15 cellular contexts compared by ENCODE assay signal in genomic region chr19:49155830-49156346, GRCh38. TPM values are rescaled to one million over a fixed set of nuclear protein-coding genes. Genes with fewer than 3 reads are reported as not detected.
DNase-seq lines count a peak whose midpoint lies in the region; ATAC-seq and TF ChIP-seq lines count a peak whose summit lies in the region.
"Had no signal": no experiment of that assay in that cellular context is flagged by ENCODE, and none has a peak within 500 bp of the region (broad histone marks: within the 10 kb centered on the region; RNA-seq: fewer than 3 reads in every experiment).

No MANE protein-coding gene starts in this region.

- H3K27ac ChIP-seq in right atrium auricular region (peak overlapping the region; percentile 96), psoas muscle (peak overlapping the region; percentile 99)

- ATAC-seq in psoas muscle: peak; percentile 81 to 85 (median 83)

- H3K4me1 Mint-ChIP-seq in brain (peaks cover 71% of the 10 kb centered on the region), MCF 10A (ENCODE audit: insufficient read depth, unreplicated experiment) (peaks cover 12% of the 10 kb centered on the region)

- 18 to 26% (median 22%) methylated on average over 3 to 4 of the region's 4 CpGs for WGBS in psoas muscle, 3 donors

- H3K4me3 Mint-ChIP-seq in brain (peak overlapping the region; percentile 56 to 95 (median 75)), MCF 10A (ENCODE audit: unreplicated experiment) (no peak overlapping the region)
- H3K4me3 Mint-ChIP-seq: activated naive CD4-positive, alpha-beta T cell treated with anti-CD3 and anti-CD28 coated beads, Interleukin-2, amount 50 U/mL, for 24 hours had no signal

- intact Hi-C loops in psoas muscle (cut with DNase I) (loop anchor here (5.0 to 10.0 kb wide), 2 partner anchors 41 to 161 kb away; partner anchors contain the start of genes GYS1 (in 1 of the 2) and RUVBL2 (in 1 of the 2)), MCF 10A (cut with micrococcal nuclease) (loop anchor here (5.0 kb wide), 1 partner anchor 41 kb away; no protein-coding TSS in a partner anchor)

- H3K9me3 ChIP-seq in right atrium auricular region (no peaks in the 10 kb centered on the region), psoas muscle (no peaks in the 10 kb centered on the region)
- H3K9me3 ChIP-seq: breast epithelium had no signal

- TF ChIP-seq CTCF in brain (conservative IDR thresholded peaks at IDR 0.05) (no peak), right atrium auricular region (IDR thresholded peaks at IDR 0.05) (no peak), psoas muscle (IDR thresholded peaks at IDR 0.05) (no peak), MCF 10A (IDR thresholded peaks at IDR 0.05; ENCODE audit: unreplicated experiment) (no peak)

- H3K27ac Mint-ChIP-seq in brain (peak overlapping the region; percentile 66 to 92 (median 78)), MCF 10A (ENCODE audit: low read depth, unreplicated experiment) (no peak overlapping the region)
- H3K27ac Mint-ChIP-seq: activated naive CD4-positive, alpha-beta T cell treated with anti-CD3 and anti-CD28 coated beads, Interleukin-2, amount 50 U/mL, for 24 hours had no signal

- H3K4me3 ChIP-seq in H7 (ENCODE audit: insufficient read depth, low read depth, low read length): no peak overlapping the region
- peak overlapping the region; percentile 44 to 76 for H3K4me3 ChIP-seq in right atrium auricular region
- peak overlapping the region; percentile 77 for H3K4me3 ChIP-seq in psoas muscle
- H3K4me3 ChIP-seq: breast epithelium had no signal

- H3K27me3 Mint-ChIP-seq in brain: peaks cover 26% of the 10 kb centered on the region
- H3K27me3 Mint-ChIP-seq in MCF 10A (ENCODE audit: insufficient read depth, unreplicated experiment): no peaks in the 10 kb centered on the region

- H3K27me3 ChIP-seq in H7 (ENCODE audit: control insufficient read depth, insufficient read depth, low read length) (peaks cover 35% of the 10 kb centered on the region), right atrium auricular region (no peaks in the 10 kb centered on the region), psoas muscle (ENCODE audit: insufficient read depth in 3 of 3, low read length in 2 of 3) (no peaks in the 10 kb centered on the region)
- H3K27me3 ChIP-seq: breast epithelium had no signal

- H3K4me1 ChIP-seq in right atrium auricular region (peaks cover 0 to 43% of the 10 kb centered on the region in 2 donors), psoas muscle (peaks cover 27% of the 10 kb centered on the region)

- CTCF ChIA-PET in MCF 10A (lab: Yijun Ruan, JAX): no interaction called here

- POLR2A ChIA-PET in MCF 10A (lab: Yijun Ruan, JAX): no interaction called here

- no TSS peak for BruUV-seq in MCF 10A (replicated peaks; lab: Mats Ljungman, UMichigan)

- peaks cover 5% of the 10 kb centered on the region for H3K36me3 Mint-ChIP-seq in brain
- H3K36me3 Mint-ChIP-seq in MCF 10A (ENCODE audit: insufficient read depth, unreplicated experiment): no peaks in the 10 kb centered on the region
- H3K36me3 Mint-ChIP-seq: activated naive CD4-positive, alpha-beta T cell treated with anti-CD3 and anti-CD28 coated beads, Interleukin-2, amount 50 U/mL, for 24 hours had no signal

- H3K9me3 Mint-ChIP-seq in brain (peaks cover 0 to 6% (median 0%) of the 10 kb centered on the region in 5 experiments), MCF 10A (ENCODE audit: unreplicated experiment) (peaks cover 17% of the 10 kb centered on the region)

- H3K36me3 ChIP-seq in H7 (replicated peaks; ENCODE audit: control insufficient read depth, insufficient read depth, low read length): no peaks in the 10 kb centered on the region
- no peaks in the 10 kb centered on the region for H3K36me3 ChIP-seq in right atrium auricular region
- H3K36me3 ChIP-seq in psoas muscle (ENCODE audit: insufficient read depth in 1 of 2, low read depth in 1 of 2): no peaks in the 10 kb centered on the region
- H3K36me3 ChIP-seq: breast epithelium had no signal

- DNase-seq in H7 (peak; percentile 49), right atrium auricular region (ENCODE audit: low spot score) (no peak), psoas muscle (peak; percentile 71 to 93), MCF 10A (ENCODE audit: unreplicated experiment) (no peak)
- DNase-seq in effector CD8-positive, alpha-beta T cell (lab: John Stamatoyannopoulos, UW): no peak
- DNase-seq in stimulated activated CD4-positive, alpha-beta T cell treated with anti-CD3 and anti-CD28 coated beads, Interleukin-4, amount 100 ng/mL, for 4 hours: no peak
- DNase-seq in stimulated activated CD8-positive, alpha-beta memory T cell treated with anti-CD3 and anti-CD28 coated beads, Interleukin-4, amount 100 ng/mL, for 48 hours: no peak
- DNase-seq: activated T-cell treated with anti-CD3 and anti-CD28 coated beads for 4 hours, Calu3, NCI-H2081 treated with DMSO at 0.1 percent for 48 hours had no signal

RNA-seq across cellular contexts. Expression of gene HRC, which starts 0.7 kb away (rescaled TPM):
- total RNA-seq in H7 (2014; rRNA removed; shearing (Covaris generic)): 0.45 and 0.81 TPM in 2 replicates
- 3.0 TPM for polyA plus RNA-seq in brain (ENCODE audit: insufficient read depth, low read depth, low replicate concordance)
- total RNA-seq in right atrium auricular region: 1,000 to 10,000 TPM in 1 of 2 donors, 100 to 1,000 TPM in 1; 558 to 1,164 TPM
- total RNA-seq in psoas muscle: 100 to 1,000 TPM; 250 to 405 (median 298) TPM
- polyA plus RNA-seq in psoas muscle: 100 to 1,000 TPM in 2 of 3 donors, 10 to 100 TPM in 1; 32.9 to 160 (median 105) TPM
- not detected in 2 replicates for total RNA-seq in MCF 10A (2022)
- total RNA-seq: Calu3; mononuclear cell; T-helper 1 cell treated with Interleukin-12 subunit alpha and Interleukin-12 subunit beta and Interleukin-4 antibody, amounts not matched to agents 30 ng/mL and 1 ng/mL, for 36 hours had no signal

RNA-seq across cellular contexts. Expression of gene TRPM4, which starts 1.7 kb away (rescaled TPM):
- 10.2 and 12.8 TPM in 2 replicates for total RNA-seq in H7 (2014; rRNA removed; shearing (Covaris generic))
- polyA plus RNA-seq in brain (ENCODE audit: insufficient read depth, low read depth, low replicate concordance) (3.2 TPM), psoas muscle (1 to 10 TPM; 6.5 to 8.7 (median 6.7) TPM)
- total RNA-seq in right atrium auricular region (10 to 100 TPM; 20.6 to 22.8 TPM), psoas muscle (10 to 100 TPM in 3 of 4 donors, 1 to 10 TPM in 1; 9.5 to 20.6 (median 16.2) TPM), MCF 10A (2022) (21.2 and 21.4 TPM in 2 replicates)

RNA-seq across cellular contexts. Expression of gene PPFIA3, which starts 36.5 kb away (rescaled TPM):
- 21.1 and 23.6 TPM in 2 replicates for total RNA-seq in H7 (2014; rRNA removed; shearing (Covaris generic))
- 43.6 TPM for polyA plus RNA-seq in brain (ENCODE audit: insufficient read depth, low read depth, low replicate concordance)
- total RNA-seq in right atrium auricular region: 1 to 10 TPM; 5.0 to 6.8 TPM
- total RNA-seq in psoas muscle: 1 to 10 TPM; 1.4 to 3.8 (median 2.6) TPM
- 1 to 10 TPM; 2.6 to 5.0 (median 3.2) TPM for polyA plus RNA-seq in psoas muscle
- total RNA-seq in MCF 10A (2022): 6.7 and 8.0 TPM in 2 replicates

RNA-seq across cellular contexts. Expression of gene C19orf73, which starts 36.9 kb away (rescaled TPM):
- total RNA-seq in H7 (2014; rRNA removed; shearing (Covaris generic)): 1.4 and 3.2 TPM in 2 replicates
- 4.1 TPM for polyA plus RNA-seq in brain (ENCODE audit: insufficient read depth, low read depth, low replicate concordance)
- total RNA-seq in right atrium auricular region: 1 to 10 TPM; 3.1 to 5.9 TPM
- total RNA-seq in psoas muscle: 1 to 10 TPM in 2 of 4 donors, under 1 TPM in 2; 0.54 to 1.6 (median 1.2) TPM
- 1 to 10 TPM; 1.7 to 1.9 (median 1.9) TPM for polyA plus RNA-seq in psoas muscle
- 2.4 and 3.2 TPM in 2 replicates for total RNA-seq in MCF 10A (2022)

RNA-seq across cellular contexts. Expression of gene LIN7B, which starts 41.7 kb away (rescaled TPM):
- 2.2 and 4.1 TPM in 2 replicates for total RNA-seq in H7 (2014; rRNA removed; shearing (Covaris generic))
- 18.0 TPM for polyA plus RNA-seq in brain (ENCODE audit: insufficient read depth, low read depth, low replicate concordance)
- total RNA-seq in right atrium auricular region: 10 to 100 TPM; 31.5 to 35.0 TPM
- total RNA-seq in psoas muscle: 10 to 100 TPM; 11.8 to 27.9 (median 22.3) TPM
- polyA plus RNA-seq in psoas muscle: 10 to 100 TPM; 13.9 to 24.3 (median 15.8) TPM
- 2.6 and 3.2 TPM in 2 replicates for total RNA-seq in MCF 10A (2022)

Comparison
In these comparisons a context has a peak if more than half of its experiments do, and no peak if none do; other contexts are left out.
1. DNase-seq: peak in H7 (single experiment) and psoas muscle (2 of 2); none in right atrium auricular region (single experiment), effector CD8-positive, alpha-beta T cell (single experiment), MCF 10A (single experiment), stimulated activated CD4-positive, alpha-beta T cell treated with anti-CD3 and anti-CD28 coated beads, Interleukin-4, amount 100 ng/mL, for 4 hours (0 of 2) and stimulated activated CD8-positive, alpha-beta memory T cell treated with anti-CD3 and anti-CD28 coated beads, Interleukin-4, amount 100 ng/mL, for 48 hours (single experiment).
2. RNA of gene HRC, which starts 0.7 kb away (total RNA-seq): 558 to 1,164 TPM in right atrium auricular region and 250 to 405 TPM in psoas muscle; 0.45 to 0.81 TPM in H7 and not detected in MCF 10A; every median in the first group is over 100 times any median in the second.